ENCODE assay signal across 8 cellular contexts in genomic region chr21:34073749-34074282, GRCh38. TPM values are rescaled to one million over a fixed set of nuclear protein-coding genes. Genes with fewer than 3 reads are reported as not detected.
A peak's percentile ranks its signal among the peaks of the same experiment; 100 is the strongest.
DNase-seq lines count a peak whose midpoint lies in the region; ATAC-seq, FAIRE-seq and TF ChIP-seq lines count a peak whose summit lies in the region.

No MANE protein-coding gene starts in this region.

- DNase-seq in 8988T = peak; percentile 27
- DNase-seq in RWPE1 (ENCODE audit: low spot score) = peak; percentile 15
- no peak for DNase-seq in astrocyte of the cerebellum (ENCODE audit: low read depth)
- DNase-seq in RCC 7860 (ENCODE audit: low spot score) = no peak

- TF ChIP-seq CTCF in RWPE1 (conservative IDR thresholded peaks at IDR 0.05; ENCODE audit: low read depth) (no peak), astrocyte of the cerebellum (IDR thresholded peaks at IDR 0.05; ENCODE audit: low read depth, low read length, missing control alignments) (no peak)

- POLR2A ChIA-PET in RWPE1 (lab: Yijun Ruan, JAX; ENCODE audit: low non-redundant PET) = no interaction called here

- H3K9ac ChIP-seq in iPS-15b (ENCODE audit: low read depth, low read length) (peak overlapping the region; percentile 37), skeletal muscle tissue (ENCODE audit: low read depth in 1 of 3, low read length in 3 of 3) (peak overlapping the region; percentile 77 to 85 (median 77))

- H3K4me1 ChIP-seq in iPS-15b (ENCODE audit: control insufficient read depth, insufficient read depth, low read length) (peaks cover 7% of the 10 kb centered on the region), skeletal muscle tissue (ENCODE audit: control insufficient read depth in 3 of 3, insufficient read depth in 3 of 3, low read length in 3 of 3) (peaks cover 21 to 35% (median 24%) of the 10 kb centered on the region in 3 donors)

- H3K36me3 ChIP-seq in iPS-15b (ENCODE audit: control insufficient read depth, insufficient read depth, low read length) (no peaks in the 10 kb centered on the region), skeletal muscle tissue (ENCODE audit: control insufficient read depth in 3 of 3, insufficient read depth in 3 of 3, low read length in 3 of 3) (peaks cover 0 to 5% (median 0%) of the 10 kb centered on the region in 3 donors)

- H3K27ac ChIP-seq in RWPE1 (peak overlapping the region; percentile 82), skeletal muscle tissue (ENCODE audit: low read depth, low read length) (no peak overlapping the region)

- H3K27me3 ChIP-seq in iPS-15b (ENCODE audit: control insufficient read depth, insufficient read depth, low read length) = peaks cover 12% of the 10 kb centered on the region
- no peaks in the 10 kb centered on the region for H3K27me3 ChIP-seq in skeletal muscle tissue (ENCODE audit: control insufficient read depth in 3 of 3, insufficient read depth in 3 of 3, low read length in 3 of 3)

- CTCF ChIA-PET in RWPE1 (lab: Yijun Ruan, JAX) = interaction anchor here (0.6 to 6.2 kb wide), 5 partner anchors 19 to 879 kb away, joined by 3 to 39 read pairs (median 4); no protein-coding TSS in a partner anchor

- FAIRE-seq in RCC 7860 (lab: Jason Lieb, UNC) = no peak

- in situ Hi-C loops in astrocyte of the cerebellum (cut with HindIII; ENCODE audit: low sequenced_read_pairs) = no loop called here

- no peaks in the 10 kb centered on the region for H3K9me3 ChIP-seq in iPS-15b (ENCODE audit: control insufficient read depth, insufficient read depth, low read length)
- H3K9me3 ChIP-seq in skeletal muscle tissue (ENCODE audit: control insufficient read depth in 3 of 3, low read length in 3 of 3) = no peaks in the 10 kb centered on the region

- ATAC-seq in GM18517 (IDR thresholded peaks at IDR 0.05; ENCODE audit: unreplicated experiment) (peak; percentile 34), HG02943 (IDR thresholded peaks at IDR 0.05; ENCODE audit: low read depth, unreplicated experiment) (peak; percentile 49)

- peak overlapping the region; percentile 74 for H3K4me3 ChIP-seq in astrocyte of the cerebellum (ENCODE audit: low read depth, low read length)
- H3K4me3 ChIP-seq in iPS-15b (ENCODE audit: low read depth, low read length) = peak overlapping the region; percentile 75
- H3K4me3 ChIP-seq in skeletal muscle tissue (ENCODE audit: low read length in 3 of 3) = peak overlapping the region; percentile 78 to 87 (median 81)

RNA-seq across cellular contexts. Expression of gene MRPS6, which starts 0.4 kb away (rescaled TPM):
- 18.8 TPM for total RNA-seq in skeletal muscle tissue

RNA-seq across cellular contexts. Expression of gene SLC5A3, which starts 0.4 kb away (rescaled TPM):
- total RNA-seq in skeletal muscle tissue = 21.4 TPM

Comparison
In these comparisons a context has a peak if more than half of its experiments do, and no peak if none do; other contexts are left out.
1. DNase-seq: peak in 8988T (single experiment) and RWPE1 (single experiment); none in astrocyte of the cerebellum (single experiment) and RCC 7860 (single experiment).
2. Peak in every context shown above with its lines, with median percentiles within 50 percentile points of each other: H3K4me3 ChIP-seq.